1 cellular context compared by ENCODE assay signal in the genomic region with DNA sequence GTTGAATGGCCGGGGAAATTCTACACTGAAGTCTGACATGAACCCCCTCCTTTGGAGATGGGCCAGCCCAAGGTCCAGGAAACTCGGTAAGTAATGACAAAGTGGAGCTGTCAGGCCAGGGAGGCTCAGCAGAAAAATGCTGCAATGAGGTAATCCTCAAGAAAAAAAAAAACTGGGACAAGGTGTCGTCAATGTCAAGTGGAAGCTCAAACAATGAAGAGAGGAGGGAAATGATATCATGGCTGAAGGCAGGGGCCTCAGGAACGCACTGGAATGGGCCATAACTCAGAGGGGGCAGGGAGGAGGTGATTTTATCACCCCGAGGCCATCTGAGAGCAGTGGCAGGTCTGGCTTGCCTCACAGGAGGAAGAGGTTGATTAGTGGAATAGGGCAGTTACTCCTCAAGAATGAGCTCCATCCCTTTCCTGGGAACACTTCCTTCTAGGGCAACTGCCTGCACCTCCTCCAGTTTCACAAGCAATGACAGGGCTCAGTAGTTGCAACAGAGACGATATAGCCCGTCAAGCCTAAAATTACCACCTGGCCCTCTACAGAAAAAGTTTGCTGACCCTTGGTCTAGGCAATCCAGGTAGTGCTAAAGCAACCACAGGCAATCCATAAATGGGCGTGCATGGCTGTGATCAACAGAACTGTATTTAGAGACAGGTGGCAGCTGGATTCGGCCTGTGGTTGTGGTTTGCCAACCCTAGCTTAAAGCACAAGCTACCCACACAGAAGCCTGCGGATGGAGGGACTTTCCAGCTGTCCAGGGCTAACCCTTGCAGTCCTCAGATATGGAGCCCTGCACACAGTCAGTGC.
TF ChIP-seq lines count a peak whose summit lies in the region.

No MANE protein-coding gene starts in this region.

TF ChIP-seq in HEK293, 187 proteins besides CTCF, POLR2A, EP300 and RAD21 (continued from another document):
- TF ChIP-seq, protein P1, sequence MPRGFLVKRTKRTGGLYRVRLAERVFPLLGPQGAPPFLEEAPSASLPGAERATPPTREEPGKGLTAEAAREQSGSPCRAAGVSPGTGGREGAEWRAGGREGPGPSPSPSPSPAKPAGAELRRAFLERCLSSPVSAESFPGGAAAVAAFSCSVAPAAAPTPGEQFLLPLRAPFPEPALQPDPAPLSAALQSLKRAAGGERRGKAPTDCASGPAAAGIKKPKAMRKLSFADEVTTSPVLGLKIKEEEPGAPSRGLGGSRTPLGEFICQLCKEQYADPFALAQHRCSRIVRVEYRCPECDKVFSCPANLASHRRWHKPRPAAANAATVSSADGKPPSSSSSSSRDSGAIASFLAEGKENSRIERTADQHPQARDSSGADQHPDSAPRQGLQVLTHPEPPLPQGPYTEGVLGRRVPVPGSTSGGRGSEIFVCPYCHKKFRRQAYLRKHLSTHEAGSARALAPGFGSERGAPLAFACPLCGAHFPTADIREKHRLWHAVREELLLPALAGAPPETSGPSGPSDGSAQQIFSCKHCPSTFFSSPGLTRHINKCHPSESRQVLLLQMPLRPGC (tag by site-specific recombination; IDR thresholded peaks at IDR 0.05), result peak; percentile 85
- TF ChIP-seq ZBTB17 (tag by site-specific recombination; IDR thresholded peaks at IDR 0.05) (0 out of 2 replicates have a peak, but pooled peaks have one; percentile 37), ZNF529 (tag by site-specific recombination; IDR thresholded peaks at IDR 0.05; ENCODE audit: insufficient replicate concordance) (no peak), ZNF629 (tag by site-specific recombination; IDR thresholded peaks at IDR 0.05) (peak; percentile 92), ZFP69B (tag by site-specific recombination; IDR thresholded peaks at IDR 0.05) (0 out of 2 replicates have a peak, but pooled peaks have one; percentile 42), ZNF394 (tag by site-specific recombination; IDR thresholded peaks at IDR 0.05; ENCODE audit: borderline replicate concordance) (0 out of 2 replicates have a peak, but pooled peaks have one; percentile 16), ZNF391 (tag by site-specific recombination; IDR thresholded peaks at IDR 0.05; ENCODE audit: borderline replicate concordance, low read depth) (peak; percentile 64; the same call in 1 of the 2 replicates), ZBTB21 (tag by site-specific recombination; IDR thresholded peaks at IDR 0.05) (peak; percentile 88)
- TF ChIP-seq, protein P2, sequence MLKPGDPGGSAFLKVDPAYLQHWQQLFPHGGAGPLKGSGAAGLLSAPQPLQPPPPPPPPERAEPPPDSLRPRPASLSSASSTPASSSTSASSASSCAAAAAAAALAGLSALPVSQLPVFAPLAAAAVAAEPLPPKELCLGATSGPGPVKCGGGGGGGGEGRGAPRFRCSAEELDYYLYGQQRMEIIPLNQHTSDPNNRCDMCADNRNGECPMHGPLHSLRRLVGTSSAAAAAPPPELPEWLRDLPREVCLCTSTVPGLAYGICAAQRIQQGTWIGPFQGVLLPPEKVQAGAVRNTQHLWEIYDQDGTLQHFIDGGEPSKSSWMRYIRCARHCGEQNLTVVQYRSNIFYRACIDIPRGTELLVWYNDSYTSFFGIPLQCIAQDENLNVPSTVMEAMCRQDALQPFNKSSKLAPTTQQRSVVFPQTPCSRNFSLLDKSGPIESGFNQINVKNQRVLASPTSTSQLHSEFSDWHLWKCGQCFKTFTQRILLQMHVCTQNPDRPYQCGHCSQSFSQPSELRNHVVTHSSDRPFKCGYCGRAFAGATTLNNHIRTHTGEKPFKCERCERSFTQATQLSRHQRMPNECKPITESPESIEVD (tag by site-specific recombination; IDR thresholded peaks at IDR 0.05), result peak; percentile 81; the same call in 1 of the 2 replicates
- TF ChIP-seq, protein P3, sequence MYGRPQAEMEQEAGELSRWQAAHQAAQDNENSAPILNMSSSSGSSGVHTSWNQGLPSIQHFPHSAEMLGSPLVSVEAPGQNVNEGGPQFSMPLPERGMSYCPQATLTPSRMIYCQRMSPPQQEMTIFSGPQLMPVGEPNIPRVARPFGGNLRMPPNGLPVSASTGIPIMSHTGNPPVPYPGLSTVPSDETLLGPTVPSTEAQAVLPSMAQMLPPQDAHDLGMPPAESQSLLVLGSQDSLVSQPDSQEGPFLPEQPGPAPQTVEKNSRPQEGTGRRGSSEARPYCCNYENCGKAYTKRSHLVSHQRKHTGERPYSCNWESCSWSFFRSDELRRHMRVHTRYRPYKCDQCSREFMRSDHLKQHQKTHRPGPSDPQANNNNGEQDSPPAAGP (tag by site-specific recombination; IDR thresholded peaks at IDR 0.05), result peak; percentile 99
TF ChIP-seq in HEK293: peak in this region for 28.
